15 cellular contexts compared by ENCODE assay signal in genomic region chr4:70940134-70940533, GRCh38.
"Had no signal": no experiment of that assay in that cellular context is flagged by ENCODE, and none has a peak within 500 bp of the region (broad histone marks: within the 10 kb centered on the region; RNA-seq: fewer than 3 reads in every experiment).

No MANE protein-coding gene starts in this region.

- H3K27me3 ChIP-seq: adrenal gland, stomach had no signal

- DNase-seq: activated CD4-positive, alpha-beta T cell treated with anti-CD3 and anti-CD28 coated beads for 4 hours; activated naive CD4-positive, alpha-beta T cell treated with Interleukin-2 at 50 U/mL for 16 hours; adrenal gland; caudate nucleus; effector memory CD4-positive, alpha-beta T cell; left ventricle myocardium inferior; mesenchymal stem cell; stimulated activated CD4-positive, alpha-beta T cell treated with anti-CD3 and anti-CD28 coated beads, Interleukin-4, amount 100 ng/mL, for 1 hour; stimulated activated CD8-positive, alpha-beta memory T cell treated with anti-CD3 and anti-CD28 coated beads, Interleukin-4, amount 100 ng/mL, for 48 hours; stomach; T-helper 9 cell had no signal

- H3K4me1 ChIP-seq: adrenal gland had no signal

- H3K27ac Mint-ChIP-seq: nephron had no signal

- H3K27ac ChIP-seq: adrenal gland, coronary artery, epithelial cell of prostate, left ventricle myocardium inferior, stomach, VCaP had no signal

- H3K4me3 ChIP-seq: adrenal gland, coronary artery, left ventricle myocardium inferior, stomach had no signal

- H3K4me3 Mint-ChIP-seq: nephron had no signal

- H3K36me3 ChIP-seq: adrenal gland, left ventricle myocardium inferior, stomach had no signal

- H3K9me3 ChIP-seq: adrenal gland, left ventricle myocardium inferior, stomach had no signal
